1 cellular context compared by ENCODE assay signal in the genomic region with DNA sequence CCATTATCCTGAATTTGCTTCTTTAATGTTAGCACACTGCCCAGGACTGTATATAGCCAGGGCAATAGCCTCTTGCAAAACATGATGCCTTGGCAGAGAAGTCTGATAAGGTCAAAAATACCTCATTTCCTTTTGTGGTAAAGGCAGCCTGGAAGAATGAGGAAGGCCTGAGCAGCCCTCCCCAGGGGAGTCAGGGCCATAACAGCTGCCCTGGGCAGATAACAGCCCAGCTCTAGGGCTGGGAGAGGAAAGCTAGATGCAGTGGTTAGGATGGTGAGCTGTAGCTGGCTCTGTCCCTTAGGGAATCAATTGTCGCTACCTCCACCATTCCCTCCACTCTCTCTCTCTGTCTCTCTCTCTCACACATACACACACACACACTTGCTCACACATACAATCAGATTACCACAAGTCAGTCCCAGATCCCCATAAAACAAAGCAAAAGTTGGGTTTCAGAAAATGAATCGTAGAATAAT.
A peak's percentile ranks its signal among the peaks of the same experiment; 100 is the strongest.
TF ChIP-seq lines count a peak whose summit lies in the region.

No MANE protein-coding gene starts in this region.

TF ChIP-seq in K562, 482 proteins besides CTCF, POLR2A, EP300 and RAD21 (continued from another document and continues in another):
- TF ChIP-seq MEF2D (tag; conservative IDR thresholded peaks at IDR 0.05; ENCODE audit: low read depth) (peak; percentile 79), EP400 (IDR thresholded peaks at IDR 0.05) (peak; percentile 58), NR2C1 (IDR thresholded peaks at IDR 0.05) (peak; percentile 20; the same call in 1 of the 2 replicates), NR2C1 (tag; IDR thresholded peaks at IDR 0.05) (no peak), ETV1 (tag; conservative IDR thresholded peaks at IDR 0.05; ENCODE audit: low read depth) (peak; percentile 96), ZEB2 (IDR thresholded peaks at IDR 0.05) (peak; percentile 48), ZNF717 (CRISPR knock-in tag; IDR thresholded peaks at IDR 0.05) (no peak), EHMT2 (IDR thresholded peaks at IDR 0.05) (peak; percentile 76), GATA2 (CRISPR knock-in tag; IDR thresholded peaks at IDR 0.05) (peak; percentile 92; the same call in 1 of the 2 replicates), FOS (IDR thresholded peaks at IDR 0.05; ENCODE audit: extremely low read depth, insufficient read length) (no peak), MYC (IDR thresholded peaks at IDR 0.05; ENCODE audit: low read depth, low read length) (no peak; the same call in 1 of the 2 replicates), MYC (CRISPR knock-in tag; IDR thresholded peaks at IDR 0.05; ENCODE audit: borderline replicate concordance, low read depth) (no peak), TEAD1 (CRISPR knock-in tag; IDR thresholded peaks at IDR 0.05) (peak; percentile 98), SMAD3 (CRISPR knock-in tag; conservative IDR thresholded peaks at IDR 0.05) (peak; percentile 54; the same call in 1 of the 2 replicates), ZBED1 (IDR thresholded peaks at IDR 0.05) (peak; percentile 62; the same call in 1 of the 2 replicates), RNF2 (IDR thresholded peaks at IDR 0.05) (peak; percentile 97), ARNT (IDR thresholded peaks at IDR 0.05) (peak; percentile 24 to 85; a peak in 3 of 4 replicates), ZFP36 (IDR thresholded peaks at IDR 0.05; ENCODE audit: low read depth, low read length, partially characterized antibody) (peak; percentile 31), HNRNPK (IDR thresholded peaks at IDR 0.05; ENCODE audit: low read depth, low read length, poor library complexity, severe bottlenecking) (no peak), GATAD2B (IDR thresholded peaks at IDR 0.05; ENCODE audit: borderline replicate concordance) (peak; percentile 93; the same call in 1 of the 2 replicates), NEUROD1 (IDR thresholded peaks at IDR 0.05; ENCODE audit: borderline replicate concordance, low read depth, low read length, partially characterized antibody) (peak; percentile 95), HDAC1 (IDR thresholded peaks at IDR 0.05) (peak in 1 of 2 experiments; percentile 59; a peak in 2 of 4 replicates), GABPB1 (CRISPR knock-in tag; IDR thresholded peaks at IDR 0.05) (peak; percentile 63; the same call in 1 of the 2 replicates), CCAR2 (IDR thresholded peaks at IDR 0.05; ENCODE audit: low read depth, low read length) (no peak), XRCC3 (IDR thresholded peaks at IDR 0.05) (no peak), ZNF766 (CRISPR knock-in tag; conservative IDR thresholded peaks at IDR 0.05) (peak; percentile 85), GTF2E2 (tag; IDR thresholded peaks at IDR 0.05) (peak; percentile 48; the same call in 1 of the 2 replicates), PYGO2 (tag; IDR thresholded peaks at IDR 0.05) (peak; percentile 82; the same call in 1 of the 2 replicates), NBN (IDR thresholded peaks at IDR 0.05; ENCODE audit: low read depth) (peak; percentile 89), CREM (IDR thresholded peaks at IDR 0.05; ENCODE audit: low read depth) (peak; percentile 80), JUN (IDR thresholded peaks at IDR 0.05; ENCODE audit: borderline replicate concordance, low read depth, low read length) (peak; percentile 84; the same call in 1 of the 2 replicates), JUN (CRISPR knock-in tag; IDR thresholded peaks at IDR 0.05; ENCODE audit: borderline replicate concordance) (no peak), HDAC2 (IDR thresholded peaks at IDR 0.05) (peak; percentile 62), POLR2H (tag; IDR thresholded peaks at IDR 0.05; ENCODE audit: low read depth) (peak; percentile 26; the same call in 1 of the 2 replicates), TAF15 (IDR thresholded peaks at IDR 0.05; ENCODE audit: low read depth, low read length) (no peak), SMARCC2 (IDR thresholded peaks at IDR 0.05; ENCODE audit: low read depth) (peak; percentile 95), TRIM28 (IDR thresholded peaks at IDR 0.05) (no peak), BHLHE40 (IDR thresholded peaks at IDR 0.05; ENCODE audit: low read length) (peak; percentile 48; the same call in 1 of the 2 replicates), POLR2AphosphoS5 (IDR thresholded peaks at IDR 0.05; ENCODE audit: control insufficient read depth, insufficient read depth, low read depth, low read length) (peak; percentile 89), LEF1 (IDR thresholded peaks at IDR 0.05) (peak; percentile 95), LCOR (CRISPR knock-in tag; IDR thresholded peaks at IDR 0.05) (0 out of 2 replicates have a peak, but pooled peaks have one; percentile 22), RFX7 (CRISPR knock-in tag; IDR thresholded peaks at IDR 0.05) (no peak), NR4A1 (CRISPR knock-in tag; IDR thresholded peaks at IDR 0.05) (no peak), NR4A1 (tag; IDR thresholded peaks at IDR 0.05) (0 out of 2 replicates have a peak, but pooled peaks have one; percentile 29), MYNN (IDR thresholded peaks at IDR 0.05) (peak; percentile 91), MYNN (CRISPR knock-in tag; IDR thresholded peaks at IDR 0.05) (no peak), MAZ (CRISPR knock-in tag; conservative IDR thresholded peaks at IDR 0.05 in 1 of 2, IDR thresholded peaks at IDR 0.05 in 1 of 2) (peak; percentile 80 to 88), CBFA2T3 (IDR thresholded peaks at IDR 0.05) (peak; percentile 96), GTF2F1 (IDR thresholded peaks at IDR 0.05; ENCODE audit: low read depth, low read length) (no peak)
- TF ChIP-seq, protein P1, sequence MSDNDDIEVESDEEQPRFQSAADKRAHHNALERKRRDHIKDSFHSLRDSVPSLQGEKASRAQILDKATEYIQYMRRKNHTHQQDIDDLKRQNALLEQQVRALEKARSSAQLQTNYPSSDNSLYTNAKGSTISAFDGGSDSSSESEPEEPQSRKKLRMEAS (CRISPR knock-in tag; IDR thresholded peaks at IDR 0.05) = 0 out of 2 replicates have a peak, but pooled peaks have one; percentile 21
- TF ChIP-seq, protein P2, sequence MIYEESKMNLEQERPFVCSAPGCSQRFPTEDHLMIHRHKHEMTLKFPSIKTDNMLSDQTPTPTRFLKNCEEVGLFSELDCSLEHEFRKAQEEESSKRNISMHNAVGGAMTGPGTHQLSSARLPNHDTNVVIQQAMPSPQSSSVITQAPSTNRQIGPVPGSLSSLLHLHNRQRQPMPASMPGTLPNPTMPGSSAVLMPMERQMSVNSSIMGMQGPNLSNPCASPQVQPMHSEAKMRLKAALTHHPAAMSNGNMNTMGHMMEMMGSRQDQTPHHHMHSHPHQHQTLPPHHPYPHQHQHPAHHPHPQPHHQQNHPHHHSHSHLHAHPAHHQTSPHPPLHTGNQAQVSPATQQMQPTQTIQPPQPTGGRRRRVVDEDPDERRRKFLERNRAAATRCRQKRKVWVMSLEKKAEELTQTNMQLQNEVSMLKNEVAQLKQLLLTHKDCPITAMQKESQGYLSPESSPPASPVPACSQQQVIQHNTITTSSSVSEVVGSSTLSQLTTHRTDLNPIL (CRISPR knock-in tag; IDR thresholded peaks at IDR 0.05) = no peak
- TF ChIP-seq, protein P3, sequence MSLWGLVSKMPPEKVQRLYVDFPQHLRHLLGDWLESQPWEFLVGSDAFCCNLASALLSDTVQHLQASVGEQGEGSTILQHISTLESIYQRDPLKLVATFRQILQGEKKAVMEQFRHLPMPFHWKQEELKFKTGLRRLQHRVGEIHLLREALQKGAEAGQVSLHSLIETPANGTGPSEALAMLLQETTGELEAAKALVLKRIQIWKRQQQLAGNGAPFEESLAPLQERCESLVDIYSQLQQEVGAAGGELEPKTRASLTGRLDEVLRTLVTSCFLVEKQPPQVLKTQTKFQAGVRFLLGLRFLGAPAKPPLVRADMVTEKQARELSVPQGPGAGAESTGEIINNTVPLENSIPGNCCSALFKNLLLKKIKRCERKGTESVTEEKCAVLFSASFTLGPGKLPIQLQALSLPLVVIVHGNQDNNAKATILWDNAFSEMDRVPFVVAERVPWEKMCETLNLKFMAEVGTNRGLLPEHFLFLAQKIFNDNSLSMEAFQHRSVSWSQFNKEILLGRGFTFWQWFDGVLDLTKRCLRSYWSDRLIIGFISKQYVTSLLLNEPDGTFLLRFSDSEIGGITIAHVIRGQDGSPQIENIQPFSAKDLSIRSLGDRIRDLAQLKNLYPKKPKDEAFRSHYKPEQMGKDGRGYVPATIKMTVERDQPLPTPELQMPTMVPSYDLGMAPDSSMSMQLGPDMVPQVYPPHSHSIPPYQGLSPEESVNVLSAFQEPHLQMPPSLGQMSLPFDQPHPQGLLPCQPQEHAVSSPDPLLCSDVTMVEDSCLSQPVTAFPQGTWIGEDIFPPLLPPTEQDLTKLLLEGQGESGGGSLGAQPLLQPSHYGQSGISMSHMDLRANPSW (CRISPR knock-in tag; IDR thresholded peaks at IDR 0.05) = no peak
- TF ChIP-seq, protein P4, sequence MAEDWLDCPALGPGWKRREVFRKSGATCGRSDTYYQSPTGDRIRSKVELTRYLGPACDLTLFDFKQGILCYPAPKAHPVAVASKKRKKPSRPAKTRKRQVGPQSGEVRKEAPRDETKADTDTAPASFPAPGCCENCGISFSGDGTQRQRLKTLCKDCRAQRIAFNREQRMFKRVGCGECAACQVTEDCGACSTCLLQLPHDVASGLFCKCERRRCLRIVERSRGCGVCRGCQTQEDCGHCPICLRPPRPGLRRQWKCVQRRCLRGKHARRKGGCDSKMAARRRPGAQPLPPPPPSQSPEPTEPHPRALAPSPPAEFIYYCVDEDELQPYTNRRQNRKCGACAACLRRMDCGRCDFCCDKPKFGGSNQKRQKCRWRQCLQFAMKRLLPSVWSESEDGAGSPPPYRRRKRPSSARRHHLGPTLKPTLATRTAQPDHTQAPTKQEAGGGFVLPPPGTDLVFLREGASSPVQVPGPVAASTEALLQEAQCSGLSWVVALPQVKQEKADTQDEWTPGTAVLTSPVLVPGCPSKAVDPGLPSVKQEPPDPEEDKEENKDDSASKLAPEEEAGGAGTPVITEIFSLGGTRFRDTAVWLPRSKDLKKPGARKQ (CRISPR knock-in tag; IDR thresholded peaks at IDR 0.05) = no peak
- TF ChIP-seq, protein P5, sequence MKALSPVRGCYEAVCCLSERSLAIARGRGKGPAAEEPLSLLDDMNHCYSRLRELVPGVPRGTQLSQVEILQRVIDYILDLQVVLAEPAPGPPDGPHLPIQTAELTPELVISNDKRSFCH (CRISPR knock-in tag; IDR thresholded peaks at IDR 0.05) = no peak
- TF ChIP-seq, protein P5 (tag; IDR thresholded peaks at IDR 0.05) = peak; percentile 95
- TF ChIP-seq, protein P6, sequence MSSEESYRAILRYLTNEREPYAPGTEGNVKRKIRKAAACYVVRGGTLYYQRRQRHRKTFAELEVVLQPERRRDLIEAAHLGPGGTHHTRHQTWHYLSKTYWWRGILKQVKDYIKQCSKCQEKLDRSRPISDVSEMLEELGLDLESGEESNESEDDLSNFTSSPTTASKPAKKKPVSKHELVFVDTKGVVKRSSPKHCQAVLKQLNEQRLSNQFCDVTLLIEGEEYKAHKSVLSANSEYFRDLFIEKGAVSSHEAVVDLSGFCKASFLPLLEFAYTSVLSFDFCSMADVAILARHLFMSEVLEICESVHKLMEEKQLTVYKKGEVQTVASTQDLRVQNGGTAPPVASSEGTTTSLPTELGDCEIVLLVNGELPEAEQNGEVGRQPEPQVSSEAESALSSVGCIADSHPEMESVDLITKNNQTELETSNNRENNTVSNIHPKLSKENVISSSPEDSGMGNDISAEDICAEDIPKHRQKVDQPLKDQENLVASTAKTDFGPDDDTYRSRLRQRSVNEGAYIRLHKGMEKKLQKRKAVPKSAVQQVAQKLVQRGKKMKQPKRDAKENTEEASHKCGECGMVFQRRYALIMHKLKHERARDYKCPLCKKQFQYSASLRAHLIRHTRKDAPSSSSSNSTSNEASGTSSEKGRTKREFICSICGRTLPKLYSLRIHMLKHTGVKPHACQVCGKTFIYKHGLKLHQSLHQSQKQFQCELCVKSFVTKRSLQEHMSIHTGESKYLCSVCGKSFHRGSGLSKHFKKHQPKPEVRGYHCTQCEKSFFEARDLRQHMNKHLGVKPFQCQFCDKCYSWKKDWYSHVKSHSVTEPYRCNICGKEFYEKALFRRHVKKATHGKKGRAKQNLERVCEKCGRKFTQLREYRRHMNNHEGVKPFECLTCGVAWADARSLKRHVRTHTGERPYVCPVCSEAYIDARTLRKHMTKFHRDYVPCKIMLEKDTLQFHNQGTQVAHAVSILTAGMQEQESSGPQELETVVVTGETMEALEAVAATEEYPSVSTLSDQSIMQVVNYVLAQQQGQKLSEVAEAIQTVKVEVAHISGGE (CRISPR knock-in tag; IDR thresholded peaks at IDR 0.05) = peak in 1 of 3 experiments; percentile 63; a peak in 1 of 6 replicates
- TF ChIP-seq, protein P7, sequence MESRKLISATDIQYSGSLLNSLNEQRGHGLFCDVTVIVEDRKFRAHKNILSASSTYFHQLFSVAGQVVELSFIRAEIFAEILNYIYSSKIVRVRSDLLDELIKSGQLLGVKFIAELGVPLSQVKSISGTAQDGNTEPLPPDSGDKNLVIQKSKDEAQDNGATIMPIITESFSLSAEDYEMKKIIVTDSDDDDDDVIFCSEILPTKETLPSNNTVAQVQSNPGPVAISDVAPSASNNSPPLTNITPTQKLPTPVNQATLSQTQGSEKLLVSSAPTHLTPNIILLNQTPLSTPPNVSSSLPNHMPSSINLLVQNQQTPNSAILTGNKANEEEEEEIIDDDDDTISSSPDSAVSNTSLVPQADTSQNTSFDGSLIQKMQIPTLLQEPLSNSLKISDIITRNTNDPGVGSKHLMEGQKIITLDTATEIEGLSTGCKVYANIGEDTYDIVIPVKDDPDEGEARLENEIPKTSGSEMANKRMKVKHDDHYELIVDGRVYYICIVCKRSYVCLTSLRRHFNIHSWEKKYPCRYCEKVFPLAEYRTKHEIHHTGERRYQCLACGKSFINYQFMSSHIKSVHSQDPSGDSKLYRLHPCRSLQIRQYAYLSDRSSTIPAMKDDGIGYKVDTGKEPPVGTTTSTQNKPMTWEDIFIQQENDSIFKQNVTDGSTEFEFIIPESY (CRISPR knock-in tag; IDR thresholded peaks at IDR 0.05) = peak; percentile 38; the same call in 1 of the 2 replicates
- TF ChIP-seq, protein P8, sequence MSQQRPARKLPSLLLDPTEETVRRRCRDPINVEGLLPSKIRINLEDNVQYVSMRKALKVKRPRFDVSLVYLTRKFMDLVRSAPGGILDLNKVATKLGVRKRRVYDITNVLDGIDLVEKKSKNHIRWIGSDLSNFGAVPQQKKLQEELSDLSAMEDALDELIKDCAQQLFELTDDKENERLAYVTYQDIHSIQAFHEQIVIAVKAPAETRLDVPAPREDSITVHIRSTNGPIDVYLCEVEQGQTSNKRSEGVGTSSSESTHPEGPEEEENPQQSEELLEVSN (IDR thresholded peaks at IDR 0.05; ENCODE audit: borderline replicate concordance in 1 of 2, extremely low read depth in 1 of 2, insufficient read depth in 1 of 2, insufficient read length in 1 of 2, low read depth in 1 of 2, low read length in 1 of 2, poor library complexity in 1 of 2, severe bottlenecking in 1 of 2) = peak in 1 of 2 experiments; percentile 15
- TF ChIP-seq, protein P9, sequence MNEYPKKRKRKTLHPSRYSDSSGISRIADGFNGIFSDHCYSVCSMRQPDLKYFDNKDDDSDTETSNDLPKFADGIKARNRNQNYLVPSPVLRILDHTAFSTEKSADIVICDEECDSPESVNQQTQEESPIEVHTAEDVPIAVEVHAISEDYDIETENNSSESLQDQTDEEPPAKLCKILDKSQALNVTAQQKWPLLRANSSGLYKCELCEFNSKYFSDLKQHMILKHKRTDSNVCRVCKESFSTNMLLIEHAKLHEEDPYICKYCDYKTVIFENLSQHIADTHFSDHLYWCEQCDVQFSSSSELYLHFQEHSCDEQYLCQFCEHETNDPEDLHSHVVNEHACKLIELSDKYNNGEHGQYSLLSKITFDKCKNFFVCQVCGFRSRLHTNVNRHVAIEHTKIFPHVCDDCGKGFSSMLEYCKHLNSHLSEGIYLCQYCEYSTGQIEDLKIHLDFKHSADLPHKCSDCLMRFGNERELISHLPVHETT (CRISPR knock-in tag; conservative IDR thresholded peaks at IDR 0.05 in 1 of 2, IDR thresholded peaks at IDR 0.05 in 1 of 2) = peak in 1 of 2 experiments; percentile 75; a peak in 2 of 4 replicates
